22 cellular contexts compared by ENCODE assay signal in the genomic region with DNA sequence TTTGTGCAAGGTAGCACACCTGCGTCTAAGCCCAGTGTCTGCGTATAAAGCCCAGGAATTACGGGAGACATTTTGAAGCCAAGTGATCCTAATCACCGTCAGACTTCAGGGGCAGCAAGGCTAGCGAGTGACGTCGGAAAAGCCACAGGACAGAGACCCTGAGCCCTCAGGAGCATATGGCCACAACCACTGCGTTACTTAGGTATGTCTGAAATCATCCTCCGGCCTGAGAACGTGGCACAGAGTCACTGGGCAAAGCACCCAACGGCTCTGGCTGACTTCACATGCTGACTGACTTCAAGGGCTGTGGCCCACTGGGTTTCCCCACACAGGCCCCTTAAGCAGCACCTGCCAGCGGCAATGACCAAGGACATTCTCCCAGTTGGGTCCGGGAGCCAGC.
"Had no signal": no experiment of that assay in that cellular context is flagged by ENCODE, and none has a peak within 500 bp of the region (broad histone marks: within the 10 kb centered on the region; RNA-seq: fewer than 3 reads in every experiment).

No MANE protein-coding gene starts in this region.

- H3K36me3 ChIP-seq: colonic mucosa, esophagus squamous epithelium, gastrocnemius medialis, heart right ventricle, left lung, lower lobe of right lung had no signal

- ATAC-seq: effector memory CD8-positive, alpha-beta T cell; esophagus mucosa; gastrocnemius medialis; heart right ventricle; left cardiac atrium; left lung; left ventricle myocardium superior; lower lobe of right lung had no signal

- H3K4me1 ChIP-seq: colonic mucosa, esophagus squamous epithelium, gastrocnemius medialis, heart right ventricle, left lung, lower lobe of right lung had no signal

- DNase-seq: colonic mucosa; cortex of kidney; effector CD8-positive, alpha-beta T cell; effector memory CD8-positive, alpha-beta T cell; endodermal cell; erythroblast; esophagus squamous epithelium; foreskin fibroblast; foreskin melanocyte; gastrocnemius medialis; glutamatergic neuron; head of caudate nucleus; heart right ventricle; hippocampal formation; left cardiac atrium; left lung; left ventricle myocardium superior; lower lobe of right lung; mesenchymal stem cell; midbrain had no signal

- H3K4me3 ChIP-seq: colonic mucosa, esophagus squamous epithelium, gastrocnemius medialis, heart right ventricle, left lung, lower lobe of right lung had no signal

- H3K27me3 ChIP-seq: colonic mucosa, esophagus squamous epithelium, gastrocnemius medialis had no signal

- H3K9me3 ChIP-seq: colonic mucosa, esophagus squamous epithelium, gastrocnemius medialis, left lung, lower lobe of right lung had no signal

- H3K27ac ChIP-seq: colonic mucosa, epithelial cell of prostate, esophagus squamous epithelium, gastrocnemius medialis, heart right ventricle, left lung, lower lobe of right lung had no signal
